34 cellular contexts compared by ENCODE assay signal in genomic region chr4:159697322-159698283, GRCh38.
DNase-seq lines count a peak whose midpoint lies in the region; ATAC-seq, FAIRE-seq and TF ChIP-seq lines count a peak whose summit lies in the region.
"Had no signal": no experiment of that assay in that cellular context is flagged by ENCODE, and none has a peak within 500 bp of the region (broad histone marks: within the 10 kb centered on the region; RNA-seq: fewer than 3 reads in every experiment).

No MANE protein-coding gene starts in this region.

- H4K20me1 ChIP-seq in astrocyte (ENCODE audit: insufficient read depth, low read length) = no peaks in the 10 kb centered on the region

- peak; percentile 18 for ATAC-seq in stimulated activated naive CD8-positive, alpha-beta T cell treated with anti-CD3 and anti-CD28 coated beads, Interleukin-15, amount 100 ng/mL, for 72 hours
- no peak for ATAC-seq in stimulated activated naive CD8-positive, alpha-beta T cell treated with anti-CD3 and anti-CD28 coated beads, Interleukin-15, Interleukin-2, amounts not matched to agents 100 U/mL and 50 U/mL, for 24 hours
- ATAC-seq: activated naive CD4-positive, alpha-beta T cell treated with anti-CD3 and anti-CD28 coated beads, Interleukin-2, amount 50 U/mL, for 72 hours; left lobe of liver; WTC11 had no signal

- H3K4me3 ChIP-seq in astrocyte (ENCODE audit: insufficient read depth, low read depth, low read length) = no peak overlapping the region
- H3K4me3 ChIP-seq: Peyer's patch had no signal

- H3K36me3 ChIP-seq in astrocyte (ENCODE audit: insufficient read depth, low read length) = no peaks in the 10 kb centered on the region
- H3K36me3 ChIP-seq: neutrophil, Peyer's patch had no signal

- no peaks in the 10 kb centered on the region for H3K36me3 Mint-ChIP-seq in astrocyte (ENCODE audit: low read depth, unreplicated experiment)
- peaks cover 21% of the 10 kb centered on the region for H3K36me3 Mint-ChIP-seq in nephron progenitor cell (ENCODE audit: low read depth)
- H3K36me3 Mint-ChIP-seq: activated naive CD4-positive, alpha-beta T cell treated with anti-CD3 and anti-CD28 coated beads, Interleukin-2, amount 50 U/mL, for 72 hours; type B pancreatic cell had no signal

- H3K9ac ChIP-seq in astrocyte (ENCODE audit: low read length) = no peak overlapping the region

- no peaks in the 10 kb centered on the region for H3K4me1 ChIP-seq in astrocyte (ENCODE audit: insufficient read depth, low read length)
- H3K4me1 ChIP-seq: Peyer's patch had no signal

- no peaks in the 10 kb centered on the region for H3K27me3 ChIP-seq in astrocyte (ENCODE audit: insufficient read depth, low read length)
- H3K27me3 ChIP-seq: neutrophil, Peyer's patch had no signal

- no peaks in the 10 kb centered on the region for H3K27me3 Mint-ChIP-seq in stimulated activated naive CD8-positive, alpha-beta T cell treated with anti-CD3 and anti-CD28 coated beads, Interleukin-15, amount 100 ng/mL, for 72 hours
- H3K27me3 Mint-ChIP-seq in astrocyte (ENCODE audit: low read depth, unreplicated experiment) (no peaks in the 10 kb centered on the region), nephron progenitor cell (ENCODE audit: low read depth, poor library complexity) (no peaks in the 10 kb centered on the region)
- H3K27me3 Mint-ChIP-seq: activated CD4-positive, alpha-beta T cell treated with anti-CD3 and anti-CD28 coated beads, Interleukin-2, amount 10 ng/mL, durations not matched to agents 24 days and 14 days; progenitor cell of endocrine pancreas had no signal

- no peak for FAIRE-seq in astrocyte (lab: Jason Lieb, UNC)
- FAIRE-seq: colon, G401.6, islet of Langerhans had no signal

- no peak overlapping the region for H3K4me2 ChIP-seq in astrocyte (ENCODE audit: low read length)

- no peaks in the 10 kb centered on the region for H3K79me2 ChIP-seq in astrocyte (ENCODE audit: insufficient read depth, low read length)

- H3K27ac Mint-ChIP-seq in stimulated activated naive CD8-positive, alpha-beta T cell treated with anti-CD3 and anti-CD28 coated beads, Interleukin-15, amount 100 ng/mL, for 72 hours = no peak overlapping the region
- H3K27ac Mint-ChIP-seq in astrocyte (ENCODE audit: unreplicated experiment) = peak overlapping the region; percentile 97
- peak overlapping the region; percentile 74 for H3K27ac Mint-ChIP-seq in nephron progenitor cell
- H3K27ac Mint-ChIP-seq: activated CD4-positive, alpha-beta T cell treated with anti-CD3 and anti-CD28 coated beads, Interleukin-2, amount 10 ng/mL, durations not matched to agents 24 days and 14 days; activated naive CD4-positive, alpha-beta T cell treated with anti-CD3 and anti-CD28 coated beads, Interleukin-2, amount 50 U/mL, for 72 hours; progenitor cell of endocrine pancreas; type B pancreatic cell; WTC11 had no signal

- no peak overlapping the region for H3K4me3 Mint-ChIP-seq in stimulated activated naive CD8-positive, alpha-beta T cell treated with anti-CD3 and anti-CD28 coated beads, Interleukin-15, amount 100 ng/mL, for 72 hours
- H3K4me3 Mint-ChIP-seq in astrocyte (ENCODE audit: unreplicated experiment) (no peak overlapping the region), nephron progenitor cell (no peak overlapping the region)
- H3K4me3 Mint-ChIP-seq: activated CD4-positive, alpha-beta T cell treated with anti-CD3 and anti-CD28 coated beads, Interleukin-2, amount 10 ng/mL, durations not matched to agents 24 days and 14 days; type B pancreatic cell; WTC11 had no signal

- no peak for DNase-seq in stimulated activated naive CD8-positive, alpha-beta T cell treated with anti-CD3 and anti-CD28 coated beads, Interleukin-15, amount 100 ng/mL, for 72 hours
- DNase-seq in stimulated activated naive CD8-positive, alpha-beta T cell treated with anti-CD3 and anti-CD28 coated beads, Interleukin-15, Interleukin-2, amounts not matched to agents 100 U/mL and 50 U/mL, for 24 hours = no peak
- no peak for DNase-seq in astrocyte (ENCODE audit: low read depth)
- DNase-seq in nephron progenitor cell = no peak
- no peak for DNase-seq in GM10266 (ENCODE audit: extremely low spot score)
- DNase-seq in activated naive CD4-positive, alpha-beta T cell (lab: John Stamatoyannopoulos, UW) = no peak
- DNase-seq in activated T-cell treated with anti-CD3 and anti-CD28 coated beads, Interleukin-2, amount 50 U/mL, for 1 hour = no peak
- DNase-seq in SW480 (ENCODE audit: low spot score) = no peak
- DNase-seq: activated CD4-positive, alpha-beta T cell treated with anti-CD3 and anti-CD28 coated beads, Interleukin-2, amount 10 ng/mL, durations not matched to agents 24 days and 14 days; activated CD8-positive, alpha-beta memory T cell treated with anti-CD3 and anti-CD28 coated beads for 24 hours; activated T-cell treated with anti-CD3 and anti-CD28 coated beads for 4 hours; amygdala; COR-L47; DMS79; effector CD8-positive, alpha-beta T cell; HCEC 1CT; mesendoderm; NCI-H1694 treated with DMSO at 0.1 percent for 48 hours; NCI-H524 treated with DMSO at 0.1 percent for 48 hours; Peyer's patch; SHP77; stimulated activated CD4-positive, alpha-beta T cell treated with anti-CD3 and anti-CD28 coated beads, Interleukin-15, amount 100 ng/mL, for 24 hours; stimulated activated CD4-positive, alpha-beta T cell treated with anti-CD3 and anti-CD28 coated beads, Interleukin-4, amount 100 ng/mL, for 4 hours; substantia nigra had no signal

- H3K9me3 ChIP-seq in astrocyte (ENCODE audit: insufficient read depth, low read depth, low read length) = peaks cover 3% of the 10 kb centered on the region
- H3K9me3 ChIP-seq: neutrophil had no signal

- no peak overlapping the region for H2AFZ ChIP-seq in astrocyte (ENCODE audit: low read depth, low read length)

- H3K9me3 Mint-ChIP-seq in stimulated activated naive CD8-positive, alpha-beta T cell treated with anti-CD3 and anti-CD28 coated beads, Interleukin-15, amount 100 ng/mL, for 72 hours = peaks cover 17 to 20% of the 10 kb centered on the region in 2 donors
- H3K9me3 Mint-ChIP-seq in astrocyte (ENCODE audit: unreplicated experiment) = peaks cover 6% of the 10 kb centered on the region
- peaks cover 42% of the 10 kb centered on the region for H3K9me3 Mint-ChIP-seq in nephron progenitor cell
- H3K9me3 Mint-ChIP-seq: activated CD4-positive, alpha-beta T cell treated with anti-CD3 and anti-CD28 coated beads, Interleukin-2, amount 10 ng/mL, durations not matched to agents 24 days and 14 days had no signal

- no peaks in the 10 kb centered on the region for H3K4me1 Mint-ChIP-seq in stimulated activated naive CD8-positive, alpha-beta T cell treated with anti-CD3 and anti-CD28 coated beads, Interleukin-15, amount 100 ng/mL, for 72 hours
- peaks cover 17% of the 10 kb centered on the region for H3K4me1 Mint-ChIP-seq in astrocyte (ENCODE audit: low read depth, unreplicated experiment)
- peaks cover 4% of the 10 kb centered on the region for H3K4me1 Mint-ChIP-seq in nephron progenitor cell
- H3K4me1 Mint-ChIP-seq: activated CD4-positive, alpha-beta T cell treated with anti-CD3 and anti-CD28 coated beads, Interleukin-2, amount 10 ng/mL, durations not matched to agents 24 days and 14 days; WTC11 had no signal

- TF ChIP-seq CTCF in astrocyte (IDR thresholded peaks at IDR 0.05; ENCODE audit: insufficient read depth, low read depth, low read length) (no peak), nephron progenitor cell (IDR thresholded peaks at IDR 0.05) (no peak), GM10266 (IDR thresholded peaks at IDR 0.05; ENCODE audit: control insufficient read depth, insufficient read depth, low read depth, missing control alignments) (no peak)

- H3K27ac ChIP-seq in astrocyte (ENCODE audit: low read depth, low read length) = no peak overlapping the region
- H3K27ac ChIP-seq: C4-2B, neutrophil, Peyer's patch had no signal

Comparison
In these comparisons a context has a peak if more than half of its experiments do, and no peak if none do; other contexts are left out.
1. H3K27ac Mint-ChIP-seq: peak in astrocyte (single experiment) and nephron progenitor cell (single experiment); none in stimulated activated naive CD8-positive, alpha-beta T cell treated with anti-CD3 and anti-CD28 coated beads, Interleukin-15, amount 100 ng/mL, for 72 hours (0 of 2).